ENCODE assay signal across 21 cellular contexts in the genomic region with DNA sequence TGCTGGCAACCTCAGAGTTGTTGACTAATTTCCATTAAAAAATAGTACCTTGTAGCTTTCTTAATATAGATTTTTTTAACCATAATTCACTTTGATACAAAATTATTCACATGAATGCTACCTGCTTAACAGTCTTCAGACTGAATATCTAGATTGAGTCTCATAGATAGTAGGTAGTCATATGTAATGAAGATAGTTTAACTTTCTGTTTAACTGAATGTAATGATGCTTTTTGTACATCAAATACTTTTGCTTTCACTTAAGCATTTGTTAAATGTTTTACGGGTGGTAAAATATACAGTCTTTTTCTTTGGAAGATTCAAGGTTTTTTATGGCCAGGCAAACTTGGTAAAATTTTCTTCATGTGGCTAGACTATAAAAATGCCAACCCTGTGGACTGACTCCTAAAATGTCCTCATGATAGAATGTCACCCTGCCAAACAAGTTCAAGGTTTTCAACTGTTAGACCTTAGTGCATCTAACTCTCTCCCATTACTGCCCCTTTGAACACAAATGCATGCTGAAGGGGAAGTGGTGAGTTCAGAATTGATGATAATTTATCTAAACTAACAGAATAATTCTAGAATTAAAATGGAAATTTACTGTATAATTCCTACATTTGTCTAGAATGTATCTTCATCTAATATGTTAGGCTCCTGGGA. TPM values are rescaled to one million over a fixed set of nuclear protein-coding genes. Genes with fewer than 3 reads are reported as not detected.
A peak's percentile ranks its signal among the peaks of the same experiment; 100 is the strongest.
DNase-seq lines count a peak whose midpoint lies in the region; ATAC-seq, FAIRE-seq and TF ChIP-seq lines count a peak whose summit lies in the region.
"Had no signal": no experiment of that assay in that cellular context is flagged by ENCODE, and none has a peak within 500 bp of the region (broad histone marks: within the 10 kb centered on the region; RNA-seq: fewer than 3 reads in every experiment).

No MANE protein-coding gene starts in this region.

- H3K27ac ChIP-seq in prostate gland, result no peak overlapping the region

- POLR2A ChIA-PET in activated CD8-positive, alpha-beta T cell treated with anti-CD3 and anti-CD28 coated beads for 36 hours (lab: Charles Lee), result interaction anchor here (1.7 kb wide), 1 partner anchor 17 kb away, joined by 5 read pairs; a partner anchor contains a TSS

- H3K9me3 Mint-ChIP-seq in activated CD8-positive, alpha-beta memory T cell treated with anti-CD3 and anti-CD28 coated beads, Interleukin-2, amount 10 ng/mL, durations not matched to agents 7 days and 5 days (ENCODE audit: low read depth), result no peaks in the 10 kb centered on the region
- H3K9me3 Mint-ChIP-seq in activated CD8-positive, alpha-beta T cell treated with anti-CD3 and anti-CD28 coated beads for 36 hours, result no peaks in the 10 kb centered on the region
- H3K9me3 Mint-ChIP-seq in natural killer cell treated with Interleukin-12 subunit alpha and Interleukin-12 subunit beta and Interleukin-15 and Interleukin-18, amount 100 ng/mL, for 72 hours, result no peaks in the 10 kb centered on the region
- H3K9me3 Mint-ChIP-seq: activated CD4-positive, alpha-beta memory T cell treated with anti-CD3 and anti-CD28 coated beads, Interleukin-2, amount 10 ng/mL, durations not matched to agents 7 days and 5 days; activated T-helper 2 cell treated with anti-CD3 and anti-CD28 coated beads, Interferon-gamma antibody, Interleukin-2, Interleukin-4, amounts not matched to agents 10 μg/mL and 5 μg/mL and 100 μg/mL, durations not matched to agents 14 hours and 24 hours and 36 hours; naive B cell had no signal

- peak overlapping the region; percentile 62 for H3K4me3 Mint-ChIP-seq in activated CD8-positive, alpha-beta memory T cell treated with anti-CD3 and anti-CD28 coated beads, Interleukin-2, amount 10 ng/mL, durations not matched to agents 7 days and 5 days
- peak overlapping the region; percentile 24 for H3K4me3 Mint-ChIP-seq in activated CD8-positive, alpha-beta T cell treated with anti-CD3 and anti-CD28 coated beads for 36 hours
- peak overlapping the region; percentile 47 for H3K4me3 Mint-ChIP-seq in natural killer cell treated with Interleukin-12 subunit alpha and Interleukin-12 subunit beta and Interleukin-15 and Interleukin-18, amount 100 ng/mL, for 72 hours
- H3K4me3 Mint-ChIP-seq: activated CD4-positive, alpha-beta memory T cell treated with anti-CD3 and anti-CD28 coated beads, Interleukin-2, amount 10 ng/mL, durations not matched to agents 7 days and 5 days had no signal

- no peak for TF ChIP-seq POLR2A in prostate gland (IDR thresholded peaks at IDR 0.05)

- peak overlapping the region; percentile 78 for H3K27ac Mint-ChIP-seq in activated CD8-positive, alpha-beta memory T cell treated with anti-CD3 and anti-CD28 coated beads, Interleukin-2, amount 10 ng/mL, durations not matched to agents 7 days and 5 days
- H3K27ac Mint-ChIP-seq in activated CD8-positive, alpha-beta T cell treated with anti-CD3 and anti-CD28 coated beads for 36 hours, result peak overlapping the region; percentile 49
- H3K27ac Mint-ChIP-seq in natural killer cell treated with Interleukin-12 subunit alpha and Interleukin-12 subunit beta and Interleukin-15 and Interleukin-18, amount 100 ng/mL, for 72 hours, result peak overlapping the region; percentile 21 to 81
- H3K27ac Mint-ChIP-seq: activated CD4-positive, alpha-beta memory T cell treated with anti-CD3 and anti-CD28 coated beads, Interleukin-2, amount 10 ng/mL, durations not matched to agents 7 days and 5 days; activated T-helper 2 cell treated with anti-CD3 and anti-CD28 coated beads, Interferon-gamma antibody, Interleukin-2, Interleukin-4, amounts not matched to agents 10 μg/mL and 5 μg/mL and 100 μg/mL, durations not matched to agents 14 hours and 24 hours and 36 hours had no signal

- no peaks in the 10 kb centered on the region for H3K9me3 ChIP-seq in prostate gland
- H3K9me3 ChIP-seq: uterus had no signal

- intact Hi-C loops in activated CD8-positive, alpha-beta T cell treated with anti-CD3 and anti-CD28 coated beads for 36 hours (cut with micrococcal nuclease), result no loop called here
- intact Hi-C loops in prostate gland (cut with DNase I), result no loop called here

- peak; percentile 71 for ATAC-seq in activated CD8-positive, alpha-beta memory T cell treated with anti-CD3 and anti-CD28 coated beads, Interleukin-2, amount 10 ng/mL, durations not matched to agents 7 days and 5 days
- ATAC-seq in GM19351 (IDR thresholded peaks at IDR 0.05; ENCODE audit: unreplicated experiment), result peak; percentile 27
- peak; percentile 37 for ATAC-seq in activated CD8-positive, alpha-beta T cell treated with anti-CD3 and anti-CD28 coated beads for 36 hours
- ATAC-seq in natural killer cell treated with Interleukin-12 subunit alpha and Interleukin-12 subunit beta and Interleukin-15 and Interleukin-18, amount 100 ng/mL, for 72 hours, result no peak
- ATAC-seq: K562 had no signal

- H3K4me1 ChIP-seq in prostate gland (replicated peaks), result peaks cover 4% of the 10 kb centered on the region
- H3K4me1 ChIP-seq: uterus had no signal

- peaks cover 30% of the 10 kb centered on the region for H3K4me1 Mint-ChIP-seq in activated CD8-positive, alpha-beta memory T cell treated with anti-CD3 and anti-CD28 coated beads, Interleukin-2, amount 10 ng/mL, durations not matched to agents 7 days and 5 days
- H3K4me1 Mint-ChIP-seq in activated CD8-positive, alpha-beta T cell treated with anti-CD3 and anti-CD28 coated beads for 36 hours (ENCODE audit: low read depth), result peaks cover 56% of the 10 kb centered on the region
- peaks cover 32 to 51% of the 10 kb centered on the region in 2 donors for H3K4me1 Mint-ChIP-seq in natural killer cell treated with Interleukin-12 subunit alpha and Interleukin-12 subunit beta and Interleukin-15 and Interleukin-18, amount 100 ng/mL, for 72 hours (ENCODE audit: low read depth in 2 of 2)

- H3K27me3 Mint-ChIP-seq in activated CD8-positive, alpha-beta memory T cell treated with anti-CD3 and anti-CD28 coated beads, Interleukin-2, amount 10 ng/mL, durations not matched to agents 7 days and 5 days, result no peaks in the 10 kb centered on the region
- no peaks in the 10 kb centered on the region for H3K27me3 Mint-ChIP-seq in activated CD8-positive, alpha-beta T cell treated with anti-CD3 and anti-CD28 coated beads for 36 hours
- no peaks in the 10 kb centered on the region for H3K27me3 Mint-ChIP-seq in natural killer cell treated with Interleukin-12 subunit alpha and Interleukin-12 subunit beta and Interleukin-15 and Interleukin-18, amount 100 ng/mL, for 72 hours
- H3K27me3 Mint-ChIP-seq: activated CD4-positive, alpha-beta memory T cell treated with anti-CD3 and anti-CD28 coated beads, Interleukin-2, amount 10 ng/mL, durations not matched to agents 7 days and 5 days; naive B cell had no signal

- no peak overlapping the region for H3K4me3 ChIP-seq in prostate gland
- H3K4me3 ChIP-seq: K562, uterus had no signal

- H3K36me3 Mint-ChIP-seq in activated CD8-positive, alpha-beta memory T cell treated with anti-CD3 and anti-CD28 coated beads, Interleukin-2, amount 10 ng/mL, durations not matched to agents 7 days and 5 days, result peaks cover 2% of the 10 kb centered on the region
- peaks cover 3% of the 10 kb centered on the region for H3K36me3 Mint-ChIP-seq in activated CD8-positive, alpha-beta T cell treated with anti-CD3 and anti-CD28 coated beads for 36 hours (ENCODE audit: low read depth)
- H3K36me3 Mint-ChIP-seq in natural killer cell treated with Interleukin-12 subunit alpha and Interleukin-12 subunit beta and Interleukin-15 and Interleukin-18, amount 100 ng/mL, for 72 hours, result peaks cover 4% of the 10 kb centered on the region
- H3K36me3 Mint-ChIP-seq: naive B cell had no signal

- no peak for DNase-seq in activated CD8-positive, alpha-beta memory T cell treated with anti-CD3 and anti-CD28 coated beads, Interleukin-2, amount 10 ng/mL, durations not matched to agents 7 days and 5 days
- DNase-seq in activated CD8-positive, alpha-beta memory T cell treated with anti-CD3 and anti-CD28 coated beads, Interleukin-2, amount 50 U/mL, for 4 hours, result no peak
- DNase-seq in activated CD8-positive, alpha-beta T cell treated with anti-CD3 and anti-CD28 coated beads for 36 hours, result no peak
- no peak for DNase-seq in natural killer cell treated with Interleukin-12 subunit alpha and Interleukin-12 subunit beta and Interleukin-15 and Interleukin-18, amount 100 ng/mL, for 72 hours (ENCODE audit: low spot score)
- DNase-seq in HPDE6-E6E7 (ENCODE audit: extremely low spot score) (no peak), RCC 7860 (ENCODE audit: low spot score) (no peak), prostate gland (ENCODE audit: low spot score) (no peak)
- DNase-seq: activated CD4-positive, alpha-beta memory T cell treated with anti-CD3 and anti-CD28 coated beads, Interleukin-2, amount 10 ng/mL, durations not matched to agents 7 days and 5 days; caudate nucleus; DMS79 treated with DMSO at 0.1 percent for 48 hours; hypothalamus; kidney glomerular epithelial cell; mesenchymal stem cell; MV-4-11; naive B cell; NCI-H1694 treated with DMSO at 0.1 percent for 48 hours; NCI-H446; uterus had no signal

- no peak for FAIRE-seq in RCC 7860 (lab: Jason Lieb, UNC)
- FAIRE-seq: K562 had no signal

- 33% methylated on average over 1 of the region's 1 CpG for WGBS in prostate gland

- H3K27me3 ChIP-seq in prostate gland (replicated peaks; ENCODE audit: insufficient read depth), result no peaks in the 10 kb centered on the region
- H3K27me3 ChIP-seq: uterus had no signal

- TF ChIP-seq CTCF in activated CD8-positive, alpha-beta T cell treated with anti-CD3 and anti-CD28 coated beads for 36 hours (IDR thresholded peaks at IDR 0.05), result no peak
- TF ChIP-seq CTCF in prostate gland (IDR thresholded peaks at IDR 0.05), result no peak

- CTCF ChIA-PET in activated CD8-positive, alpha-beta memory T cell treated with anti-CD3 and anti-CD28 coated beads, Interleukin-2, amount 10 ng/mL, durations not matched to agents 7 days and 5 days (lab: Charles Lee), result interaction anchor here (0.8 to 1.9 kb wide), 4 partner anchors 45 to 127 kb away, joined by 3 to 8 read pairs (median 6); no protein-coding TSS in a partner anchor
- CTCF ChIA-PET in activated CD8-positive, alpha-beta T cell treated with anti-CD3 and anti-CD28 coated beads for 36 hours (lab: Charles Lee), result interaction anchor here (2.2 to 7.5 kb wide), 3 partner anchors 11 to 127 kb away, joined by 8 to 86 read pairs (median 12); no protein-coding TSS in a partner anchor

- no peaks in the 10 kb centered on the region for H3K36me3 ChIP-seq in prostate gland
- H3K36me3 ChIP-seq: uterus had no signal

RNA-seq across cellular contexts. Expression of a gene that starts 16.4 kb away (rescaled TPM):
- total RNA-seq in activated CD8-positive, alpha-beta memory T cell treated with anti-CD3 and anti-CD28 coated beads, Interleukin-2, amount 10 ng/mL, durations not matched to agents 7 days and 5 days, result 10 to 100 TPM; 30.7 to 33.9 TPM
- total RNA-seq in activated CD8-positive, alpha-beta T cell treated with anti-CD3 and anti-CD28 coated beads for 36 hours, result 10 to 100 TPM; 30.9 to 37.8 TPM
- total RNA-seq in natural killer cell treated with Interleukin-12 subunit alpha and Interleukin-12 subunit beta and Interleukin-15 and Interleukin-18, amount 100 ng/mL, for 72 hours, result 10 to 100 TPM; 46.6 to 54.4 TPM
- total RNA-seq in prostate gland, result 10 to 100 TPM; 27.7 to 30.8 TPM

Comparison
In these comparisons a context has a peak if more than half of its experiments do, and no peak if none do; other contexts are left out.
1. ATAC-seq: peak in activated CD8-positive, alpha-beta memory T cell treated with anti-CD3 and anti-CD28 coated beads, Interleukin-2, amount 10 ng/mL, durations not matched to agents 7 days and 5 days (single experiment), GM19351 (single experiment) and activated CD8-positive, alpha-beta T cell treated with anti-CD3 and anti-CD28 coated beads for 36 hours (single experiment); none in natural killer cell treated with Interleukin-12 subunit alpha and Interleukin-12 subunit beta and Interleukin-15 and Interleukin-18, amount 100 ng/mL, for 72 hours (0 of 2).
2. Peak in every context shown above with its lines, with median percentiles within 50 percentile points of each other: H3K27ac Mint-ChIP-seq and H3K4me3 Mint-ChIP-seq.